ENCODE assay signal across 15 cellular contexts in genomic region chr16:10356870-10357842, GRCh38. TPM values are rescaled to one million over a fixed set of nuclear protein-coding genes. Genes with fewer than 3 reads are reported as not detected.
A peak's percentile ranks its signal among the peaks of the same experiment; 100 is the strongest.
DNase-seq lines count a peak whose midpoint lies in the region; ATAC-seq lines count a peak whose summit lies in the region.
"Had no signal": no experiment of that assay in that cellular context is flagged by ENCODE, and none has a peak within 500 bp of the region (broad histone marks: within the 10 kb centered on the region; RNA-seq: fewer than 3 reads in every experiment).

No MANE protein-coding gene starts in this region.

- H3K27ac Mint-ChIP-seq in activated T-helper 1 cell treated with anti-CD3 and anti-CD28 coated beads, Interleukin-12 subunit alpha, Interleukin-12 subunit beta, Interleukin-2, Interleukin-4 antibody, amounts not matched to agents 30 ng/mL and 10 ng/mL and 1 ng/mL, durations not matched to agents 14 hours and 24 hours and 36 hours = no peak overlapping the region
- H3K27ac Mint-ChIP-seq: CD4-positive, CD25-positive, alpha-beta regulatory T cell had no signal

- H3K4me3 Mint-ChIP-seq in activated T-helper 1 cell treated with anti-CD3 and anti-CD28 coated beads, Interleukin-12 subunit alpha, Interleukin-12 subunit beta, Interleukin-2, Interleukin-4 antibody, amounts not matched to agents 30 ng/mL and 10 ng/mL and 1 ng/mL, durations not matched to agents 14 hours and 24 hours and 36 hours = no peak overlapping the region
- H3K4me3 Mint-ChIP-seq: B cell; CD4-positive, CD25-positive, alpha-beta regulatory T cell had no signal

- intact Hi-C loops in activated T-helper 1 cell treated with anti-CD3 and anti-CD28 coated beads, Interleukin-12 subunit alpha, Interleukin-12 subunit beta, Interleukin-2, Interleukin-4 antibody, amounts not matched to agents 30 ng/mL and 10 ng/mL and 1 ng/mL, durations not matched to agents 14 hours and 24 hours and 36 hours (cut with micrococcal nuclease) = no loop called here

- no peaks in the 10 kb centered on the region for H3K27me3 Mint-ChIP-seq in activated T-helper 1 cell treated with anti-CD3 and anti-CD28 coated beads, Interleukin-12 subunit alpha, Interleukin-12 subunit beta, Interleukin-2, Interleukin-4 antibody, amounts not matched to agents 30 ng/mL and 10 ng/mL and 1 ng/mL, durations not matched to agents 14 hours and 24 hours and 36 hours (ENCODE audit: insufficient read depth)
- H3K27me3 Mint-ChIP-seq: B cell had no signal

- H3K9me3 Mint-ChIP-seq in activated T-helper 1 cell treated with anti-CD3 and anti-CD28 coated beads, Interleukin-12 subunit alpha, Interleukin-12 subunit beta, Interleukin-2, Interleukin-4 antibody, amounts not matched to agents 30 ng/mL and 10 ng/mL and 1 ng/mL, durations not matched to agents 14 hours and 24 hours and 36 hours = peaks cover 4% of the 10 kb centered on the region

- DNase-seq in HUDEP-2 (lab: John Stamatoyannopoulos, UW; ENCODE audit: unreplicated experiment in 76 of 76) (peak in 75 of 76 experiments; percentile 41 to 97 (median 75)), UCSD-AML1 (lab: John Stamatoyannopoulos, UW; ENCODE audit: unreplicated experiment) (peak; percentile 26), islet precursor cell (peak; percentile 71), hypothalamus (lab: John Stamatoyannopoulos, UW) (no peak), NCI-H2171 treated with DMSO at 0.1 percent for 48 hours (lab: John Stamatoyannopoulos, UW) (no peak)
- DNase-seq in activated T-helper 1 cell treated with anti-CD3 and anti-CD28 coated beads, Interleukin-12 subunit alpha, Interleukin-12 subunit beta, Interleukin-2, Interleukin-4 antibody, amounts not matched to agents 30 ng/mL and 10 ng/mL and 1 ng/mL, durations not matched to agents 14 hours and 24 hours and 36 hours (ENCODE audit: low spot score) = no peak
- DNase-seq: CD4-positive, CD25-positive, alpha-beta regulatory T cell; DMS79 treated with DMSO at 0.1 percent for 48 hours; NCI-H1417 treated with DMSO at 0.1 percent for 48 hours; NCI-H2029 treated with DMSO at 0.1 percent for 48 hours; NCI-H2171; Right ventricle myocardium superior had no signal

- H3K36me3 Mint-ChIP-seq in activated T-helper 1 cell treated with anti-CD3 and anti-CD28 coated beads, Interleukin-12 subunit alpha, Interleukin-12 subunit beta, Interleukin-2, Interleukin-4 antibody, amounts not matched to agents 30 ng/mL and 10 ng/mL and 1 ng/mL, durations not matched to agents 14 hours and 24 hours and 36 hours (ENCODE audit: low read depth) = peaks cover 2% of the 10 kb centered on the region
- H3K36me3 Mint-ChIP-seq: CD4-positive, CD25-positive, alpha-beta regulatory T cell had no signal

- H3K4me1 Mint-ChIP-seq in activated T-helper 1 cell treated with anti-CD3 and anti-CD28 coated beads, Interleukin-12 subunit alpha, Interleukin-12 subunit beta, Interleukin-2, Interleukin-4 antibody, amounts not matched to agents 30 ng/mL and 10 ng/mL and 1 ng/mL, durations not matched to agents 14 hours and 24 hours and 36 hours (ENCODE audit: low read depth) = peaks cover 10% of the 10 kb centered on the region

- ATAC-seq in HG02884 (IDR thresholded peaks at IDR 0.05; ENCODE audit: unreplicated experiment) = no peak

RNA-seq across cellular contexts. Expression of gene ATF7IP2, which starts 28.7 kb away (rescaled TPM):
- 25.9 and 28.7 TPM in 2 replicates for total RNA-seq in activated T-helper 1 cell treated with anti-CD3 and anti-CD28 coated beads, Interleukin-12 subunit alpha, Interleukin-12 subunit beta, Interleukin-2, Interleukin-4 antibody, amounts not matched to agents 30 ng/mL and 10 ng/mL and 1 ng/mL, durations not matched to agents 14 hours and 24 hours and 36 hours
- total RNA-seq: M059J had no signal

Comparison
In these comparisons a context has a peak if more than half of its experiments do, and no peak if none do; other contexts are left out.
1. DNase-seq: peak in HUDEP-2 (75 of 76), UCSD-AML1 (single experiment) and islet precursor cell (single experiment); none in hypothalamus (0 of 51), NCI-H2171 treated with DMSO at 0.1 percent for 48 hours (single experiment) and activated T-helper 1 cell treated with anti-CD3 and anti-CD28 coated beads, Interleukin-12 subunit alpha, Interleukin-12 subunit beta, Interleukin-2, Interleukin-4 antibody, amounts not matched to agents 30 ng/mL and 10 ng/mL and 1 ng/mL, durations not matched to agents 14 hours and 24 hours and 36 hours (single experiment).